1 cellular context compared by ENCODE assay signal in the genomic region with DNA sequence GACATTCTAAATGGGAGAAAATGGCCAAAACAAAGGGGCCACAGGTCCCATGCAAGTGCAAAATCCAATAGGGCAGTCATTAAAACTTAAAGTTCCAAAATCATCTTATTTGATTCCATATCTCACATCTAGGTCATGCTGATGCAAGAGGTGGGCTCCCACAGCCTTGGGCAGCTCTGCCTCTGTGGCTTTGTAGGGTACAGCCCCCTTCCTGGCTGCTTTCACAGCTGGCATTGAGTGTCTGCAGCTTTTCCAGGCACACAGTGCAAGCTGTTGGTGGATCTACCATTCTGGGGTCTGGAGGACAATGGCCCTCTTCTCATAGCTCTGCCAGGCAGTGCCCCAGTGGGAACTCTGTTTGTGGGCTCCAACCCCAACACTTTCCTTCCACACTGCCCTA. TPM values are rescaled to one million over a fixed set of nuclear protein-coding genes. Genes with fewer than 3 reads are reported as not detected.
"Had no signal": no experiment of that assay in that cellular context is flagged by ENCODE, and none has a peak within 500 bp of the region (broad histone marks: within the 10 kb centered on the region; RNA-seq: fewer than 3 reads in every experiment).

No MANE protein-coding gene starts in this region.

RNA-seq across cellular contexts. Expression of a gene that starts 50.7 kb away (rescaled TPM):
- polyA plus RNA-seq: IgD-negative memory B cell had no signal
